In the genomic region with DNA sequence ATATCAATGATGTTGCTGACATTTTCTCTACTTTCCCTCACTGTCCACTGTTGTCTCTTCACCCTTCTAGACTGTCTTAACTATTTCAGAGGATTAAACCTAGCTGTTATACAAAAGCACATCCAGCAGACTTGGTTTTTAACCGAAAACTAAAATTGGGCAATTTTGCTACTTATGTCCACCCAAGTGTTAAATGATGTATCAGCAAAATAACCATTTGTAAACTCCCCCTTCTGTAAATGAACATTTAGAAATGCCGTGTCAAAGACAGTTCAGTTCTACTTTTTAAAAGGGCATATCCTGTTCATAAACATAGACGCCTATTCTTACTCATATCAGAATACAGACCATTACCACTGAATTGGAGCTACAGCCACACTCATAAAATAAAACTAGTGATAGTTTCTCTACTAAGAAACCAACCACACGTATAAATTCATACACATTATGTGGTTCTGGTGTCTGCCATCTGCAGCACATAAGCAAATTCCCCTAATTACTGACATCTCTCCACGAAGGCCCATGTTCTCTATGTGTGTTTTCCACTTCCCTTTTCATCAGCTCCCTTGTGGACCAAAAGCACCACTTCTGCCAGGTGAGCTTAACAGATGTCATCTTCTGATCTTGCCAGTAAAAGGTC, we compare ENCODE assay signal across 10 cellular contexts.
DNase-seq lines count a peak whose midpoint lies in the region; ATAC-seq lines count a peak whose summit lies in the region.
"Had no signal": no experiment of that assay in that cellular context is flagged by ENCODE, and none has a peak within 500 bp of the region (broad histone marks: within the 10 kb centered on the region; RNA-seq: fewer than 3 reads in every experiment).

No MANE protein-coding gene starts in this region.

- intact Hi-C loops in activated CD4-positive, alpha-beta memory T cell treated with anti-CD3 and anti-CD28 coated beads for 36 hours (cut with micrococcal nuclease): no loop called here

- H3K4me1 Mint-ChIP-seq in stimulated activated naive B cell treated with anti-CD40 and anti-IgM and Interleukin-4, amounts not matched to agents 10 μg/mL and 1 μg/mL and 100 μg/mL, for 72 hours: peaks cover 20 to 38% of the 10 kb centered on the region in 2 donors
- H3K4me1 Mint-ChIP-seq in activated CD4-positive, alpha-beta memory T cell treated with anti-CD3 and anti-CD28 coated beads for 36 hours (ENCODE audit: low read depth): no peaks in the 10 kb centered on the region

- H3K27me3 Mint-ChIP-seq in stimulated activated naive B cell treated with anti-CD40 and anti-IgM and Interleukin-4, amounts not matched to agents 10 μg/mL and 1 μg/mL and 100 μg/mL, for 72 hours: no peaks in the 10 kb centered on the region
- H3K27me3 Mint-ChIP-seq in activated CD4-positive, alpha-beta memory T cell treated with anti-CD3 and anti-CD28 coated beads for 36 hours: no peaks in the 10 kb centered on the region

- no peaks in the 10 kb centered on the region for H3K36me3 Mint-ChIP-seq in stimulated activated naive B cell treated with anti-CD40 and anti-IgM and Interleukin-4, amounts not matched to agents 10 μg/mL and 1 μg/mL and 100 μg/mL, for 72 hours
- no peaks in the 10 kb centered on the region for H3K36me3 Mint-ChIP-seq in activated CD4-positive, alpha-beta memory T cell treated with anti-CD3 and anti-CD28 coated beads for 36 hours

- ATAC-seq in activated CD4-positive, CD25-positive, alpha-beta regulatory T cell treated with anti-CD3 and anti-CD28 coated beads, Interleukin-2, amount 50 U/mL, for 24 hours: peak; percentile 51 to 60
- peak; percentile 92 for ATAC-seq in HG02623 (IDR thresholded peaks at IDR 0.05; ENCODE audit: unreplicated experiment)
- ATAC-seq in HG03520 (IDR thresholded peaks at IDR 0.05; ENCODE audit: unreplicated experiment): peak; percentile 93
- ATAC-seq in stimulated activated naive B cell treated with anti-CD40 and anti-IgM and Interleukin-4, amounts not matched to agents 10 μg/mL and 1 μg/mL and 100 μg/mL, for 72 hours (replicated peaks): peak; percentile 94 to 95
- ATAC-seq: activated T-cell treated with anti-CD3 and anti-CD28 coated beads, Interleukin-2, amount 50 U/mL, for 4 hours had no signal

- CTCF ChIA-PET in activated CD4-positive, alpha-beta memory T cell treated with anti-CD3 and anti-CD28 coated beads for 36 hours (lab: Charles Lee): no interaction called here

- peak overlapping the region; percentile 22 to 65 for H3K4me3 Mint-ChIP-seq in stimulated activated naive B cell treated with anti-CD40 and anti-IgM and Interleukin-4, amounts not matched to agents 10 μg/mL and 1 μg/mL and 100 μg/mL, for 72 hours
- no peak overlapping the region for H3K4me3 Mint-ChIP-seq in activated CD4-positive, alpha-beta memory T cell treated with anti-CD3 and anti-CD28 coated beads for 36 hours
- H3K4me3 Mint-ChIP-seq: activated T-cell treated with anti-CD3 and anti-CD28 coated beads, Interleukin-2, amount 50 U/mL, for 4 hours had no signal

- DNase-seq in activated CD4-positive, CD25-positive, alpha-beta regulatory T cell (lab: John Stamatoyannopoulos, UW): no peak
- DNase-seq in stimulated activated naive B cell treated with anti-CD40 and anti-IgM and Interleukin-4, amounts not matched to agents 10 μg/mL and 1 μg/mL and 100 μg/mL, for 72 hours: peak; percentile 62
- DNase-seq in NCI-H1436 treated with DMSO at 0.1 percent for 48 hours (lab: John Stamatoyannopoulos, UW) (no peak), T-helper 9 cell (no peak)
- no peak for DNase-seq in activated CD4-positive, alpha-beta memory T cell treated with anti-CD3 and anti-CD28 coated beads for 36 hours
- DNase-seq: activated T-cell treated with anti-CD3 and anti-CD28 coated beads, Interleukin-2, amount 50 U/mL, for 4 hours; cortex of kidney had no signal

- H3K9me3 Mint-ChIP-seq in stimulated activated naive B cell treated with anti-CD40 and anti-IgM and Interleukin-4, amounts not matched to agents 10 μg/mL and 1 μg/mL and 100 μg/mL, for 72 hours: peaks cover 0 to 2% of the 10 kb centered on the region in 2 donors
- peaks cover 8% of the 10 kb centered on the region for H3K9me3 Mint-ChIP-seq in activated CD4-positive, alpha-beta memory T cell treated with anti-CD3 and anti-CD28 coated beads for 36 hours

- POLR2A ChIA-PET in activated CD4-positive, alpha-beta memory T cell treated with anti-CD3 and anti-CD28 coated beads for 36 hours (lab: Charles Lee): no interaction called here

- peak overlapping the region; percentile 78 for H3K27ac Mint-ChIP-seq in stimulated activated naive B cell treated with anti-CD40 and anti-IgM and Interleukin-4, amounts not matched to agents 10 μg/mL and 1 μg/mL and 100 μg/mL, for 72 hours
- H3K27ac Mint-ChIP-seq in activated CD4-positive, alpha-beta memory T cell treated with anti-CD3 and anti-CD28 coated beads for 36 hours: no peak overlapping the region
